In genomic region chr13:19959831-19960672, GRCh38 we compare ENCODE assay signal across 8 cellular contexts. TPM values are rescaled to one million over a fixed set of nuclear protein-coding genes. Genes with fewer than 3 reads are reported as not detected.
DNase-seq lines count a peak whose midpoint lies in the region; ATAC-seq and TF ChIP-seq lines count a peak whose summit lies in the region.

No MANE protein-coding gene starts in this region.

- H3K9me3 Mint-ChIP-seq in CD14-positive monocyte = no peaks in the 10 kb centered on the region

- TF ChIP-seq POLR2A in right lobe of liver (IDR thresholded peaks at IDR 0.05) = peak; percentile 60

- H3K4me1 ChIP-seq in right lobe of liver = peaks cover 0 to 30% (median 5%) of the 10 kb centered on the region in 4 donors

- peak overlapping the region; percentile 92 to 98 (median 94) for H3K27ac Mint-ChIP-seq in CD14-positive monocyte

- intact Hi-C loops in CD14-positive monocyte (cut with micrococcal nuclease) (loop anchor here (2.0 to 10.0 kb wide), 4 partner anchors 97 to 205 kb away; partner anchors contain the start of genes ZMYM5 (in 2 of the 2), GJA3 (in 1 of the 2) and PSPC1 (in 1 of the 2)), right lobe of liver (cut with DNase I) (no loop called here)

- H3K4me3 Mint-ChIP-seq in CD14-positive monocyte = peak overlapping the region; percentile 92 to 93

- TF ChIP-seq CTCF in CD14-positive monocyte (IDR thresholded peaks at IDR 0.05) = peak; percentile 93
- TF ChIP-seq CTCF in right lobe of liver (IDR thresholded peaks at IDR 0.05) = peak; percentile 85 to 95 (median 90)

- peaks cover 32% of the 10 kb centered on the region for H3K4me1 Mint-ChIP-seq in CD14-positive monocyte

- peaks cover 0 to 6% (median 0%) of the 10 kb centered on the region in 4 donors for H3K36me3 ChIP-seq in right lobe of liver

- H3K36me3 Mint-ChIP-seq in CD14-positive monocyte = peaks cover 12% of the 10 kb centered on the region in 2 donors

- DNase-seq in CD14-positive monocyte (ENCODE audit: low spot score) (peak; percentile 88), NCI-H69 (lab: John Stamatoyannopoulos, UW) (peak; percentile 93), dermis microvascular lymphatic vessel endothelial cell (ENCODE audit: low read depth in 2 of 2) (peak; percentile 85 to 93), right lobe of liver (peak; percentile 88 to 91 (median 91))
- DNase-seq in activated CD4-positive, alpha-beta T cell treated with anti-CD3 and anti-CD28 coated beads, Interleukin-2, amount 50 U/mL, for 24 hours (ENCODE audit: low read depth in 1 of 2, low spot score in 1 of 2) = peak; percentile 67 to 82
- DNase-seq in stimulated activated CD4-positive, alpha-beta T cell treated with anti-CD3 and anti-CD28 coated beads, Interleukin-4, amount 100 ng/mL, for 4 hours = peak; percentile 73 to 91

- H3K9me3 ChIP-seq in right lobe of liver = no peaks in the 10 kb centered on the region

- WGBS in right lobe of liver (ENCODE audit: insufficient coverage, low coverage, low lambda C conversion rate, missing lambda C conversion rate) = 4% methylated on average over 10 of the region's 14 CpGs

- H3K27me3 ChIP-seq in right lobe of liver = no peaks in the 10 kb centered on the region

- peak overlapping the region; percentile 90 to 92 (median 90) for H3K27ac ChIP-seq in right lobe of liver

- peak overlapping the region; percentile 73 to 76 (median 74) for H3K4me3 ChIP-seq in right lobe of liver

- ATAC-seq in GM19351 (IDR thresholded peaks at IDR 0.05; ENCODE audit: unreplicated experiment) (peak; percentile 32), HG03558 (IDR thresholded peaks at IDR 0.05; ENCODE audit: extremely low read depth, unreplicated experiment) (peak; percentile 19), right lobe of liver (peak; percentile 58 to 68 (median 66))

- H3K27me3 Mint-ChIP-seq in CD14-positive monocyte (ENCODE audit: low read depth in 3 of 3) = no peaks in the 10 kb centered on the region

RNA-seq across cellular contexts. Expression of gene ZMYM2, which starts 1.5 kb away (rescaled TPM):
- polyA plus RNA-seq in CD14-positive monocyte = 1 to 10 TPM; 6.7 to 8.5 TPM
- total RNA-seq in dermis microvascular lymphatic vessel endothelial cell = 34.5 and 47.3 TPM in 2 replicates
- 10 to 100 TPM; 17.1 to 35.2 (median 25.9) TPM for total RNA-seq in right lobe of liver

Comparison
In these comparisons a context has a peak if more than half of its experiments do, and no peak if none do; other contexts are left out.
1. Peak in every context shown above with its lines: DNase-seq, ATAC-seq, H3K4me3 ChIP-seq and H3K27ac ChIP-seq.
2. intact Hi-C loops: an anchor here in CD14-positive monocyte (2.0 to 10.0 kb wide); none called in right lobe of liver.